In genomic region chr11:88424881-88425280, GRCh38 we compare ENCODE assay signal across 13 cellular contexts.
"Had no signal": no experiment of that assay in that cellular context is flagged by ENCODE, and none has a peak within 500 bp of the region (broad histone marks: within the 10 kb centered on the region; RNA-seq: fewer than 3 reads in every experiment).

No MANE protein-coding gene starts in this region.

- H3K27me3 ChIP-seq: ascending aorta, tibial nerve, vagina had no signal

- H3K4me1 ChIP-seq: ascending aorta had no signal

- H3K4me3 ChIP-seq: ascending aorta, lower lobe of right lung, SK-N-MC, tibial nerve, vagina had no signal

- H3K9me3 ChIP-seq: ascending aorta, lower lobe of right lung, tibial nerve, vagina had no signal

- H3K4me3 Mint-ChIP-seq: activated CD8-positive, alpha-beta memory T cell treated with anti-CD3 and anti-CD28 coated beads, Interleukin-2, amount 10 ng/mL, durations not matched to agents 7 days and 5 days; mesothelial cell of epicardium; stimulated activated memory B cell treated with anti-CD40 and anti-IgM and Interleukin-4, amounts not matched to agents 10 μg/mL and 1 μg/mL and 100 μg/mL, for 72 hours had no signal

- DNase-seq: activated CD4-positive, CD25-positive, alpha-beta regulatory T cell treated with anti-CD3 and anti-CD28 coated beads, Interleukin-2, amount 50 U/mL, for 72 hours; activated CD8-positive, alpha-beta memory T cell treated with anti-CD3 and anti-CD28 coated beads, Interleukin-2, amount 10 ng/mL, durations not matched to agents 7 days and 5 days; activated T-cell treated with anti-CD3 and anti-CD28 coated beads, Interleukin-2, amount 50 U/mL, for 72 hours; hippocampal formation; lower lobe of right lung; small intestine had no signal

- H3K9me3 Mint-ChIP-seq: activated T-cell treated with anti-CD3 and anti-CD28 coated beads, Interleukin-2, amount 50 U/mL, for 72 hours; mesothelial cell of epicardium; stimulated activated memory B cell treated with anti-CD40 and anti-IgM and Interleukin-4, amounts not matched to agents 10 μg/mL and 1 μg/mL and 100 μg/mL, for 72 hours had no signal

- ATAC-seq: activated CD8-positive, alpha-beta memory T cell treated with anti-CD3 and anti-CD28 coated beads, Interleukin-2, amount 10 ng/mL, durations not matched to agents 7 days and 5 days; activated T-cell treated with anti-CD3 and anti-CD28 coated beads, Interleukin-2, amount 50 U/mL, for 72 hours; esophagus mucosa; lower lobe of right lung; stimulated activated memory B cell treated with anti-CD40 and anti-IgM and Interleukin-4, amounts not matched to agents 10 μg/mL and 1 μg/mL and 100 μg/mL, for 72 hours had no signal

- H3K27ac ChIP-seq: ascending aorta, lower lobe of right lung, SK-N-MC, tibial nerve, vagina had no signal

- H3K27me3 Mint-ChIP-seq: activated CD8-positive, alpha-beta memory T cell treated with anti-CD3 and anti-CD28 coated beads, Interleukin-2, amount 10 ng/mL, durations not matched to agents 7 days and 5 days; stimulated activated memory B cell treated with anti-CD40 and anti-IgM and Interleukin-4, amounts not matched to agents 10 μg/mL and 1 μg/mL and 100 μg/mL, for 72 hours had no signal

- H3K27ac Mint-ChIP-seq: activated CD8-positive, alpha-beta memory T cell treated with anti-CD3 and anti-CD28 coated beads, Interleukin-2, amount 10 ng/mL, durations not matched to agents 7 days and 5 days; activated T-cell treated with anti-CD3 and anti-CD28 coated beads, Interleukin-2, amount 50 U/mL, for 72 hours; mesothelial cell of epicardium; stimulated activated memory B cell treated with anti-CD40 and anti-IgM and Interleukin-4, amounts not matched to agents 10 μg/mL and 1 μg/mL and 100 μg/mL, for 72 hours had no signal

- H3K36me3 Mint-ChIP-seq: mesothelial cell of epicardium; stimulated activated memory B cell treated with anti-CD40 and anti-IgM and Interleukin-4, amounts not matched to agents 10 μg/mL and 1 μg/mL and 100 μg/mL, for 72 hours had no signal

- H3K36me3 ChIP-seq: ascending aorta, lower lobe of right lung, vagina had no signal
